ENCODE assay signal across 17 cellular contexts in genomic region chr1:228353601-228354371, GRCh38. TPM values are rescaled to one million over a fixed set of nuclear protein-coding genes. Genes with fewer than 3 reads are reported as not detected.
A peak's percentile ranks its signal among the peaks of the same experiment; 100 is the strongest.
DNase-seq lines count a peak whose midpoint lies in the region; ATAC-seq and TF ChIP-seq lines count a peak whose summit lies in the region.
"Had no signal": no experiment of that assay in that cellular context is flagged by ENCODE, and none has a peak within 500 bp of the region (broad histone marks: within the 10 kb centered on the region; RNA-seq: fewer than 3 reads in every experiment).

No MANE protein-coding gene starts in this region.

- H3K9me3 Mint-ChIP-seq in chondrocyte (ENCODE audit: low read depth): no peaks in the 10 kb centered on the region
- H3K9me3 Mint-ChIP-seq in activated CD4-positive, alpha-beta memory T cell treated with anti-CD3 and anti-CD28 coated beads for 36 hours: no peaks in the 10 kb centered on the region

- H3K79me1 ChIP-seq in mesenchymal stem cell (replicated peaks; ENCODE audit: low read length, poor library complexity, severe bottlenecking): no peaks in the 10 kb centered on the region

- POLR2A ChIA-PET in activated CD4-positive, alpha-beta memory T cell treated with anti-CD3 and anti-CD28 coated beads for 36 hours (lab: Charles Lee): no interaction called here

- H3K14ac ChIP-seq in mesenchymal stem cell (ENCODE audit: low read length in 2 of 2): no peak overlapping the region

- no peak overlapping the region for H2BK15ac ChIP-seq in mesenchymal stem cell (ENCODE audit: low read depth, poor library complexity, severe bottlenecking)

- no peaks in the 10 kb centered on the region for H3K4me1 Mint-ChIP-seq in chondrocyte (ENCODE audit: low read depth)
- no peaks in the 10 kb centered on the region for H3K4me1 Mint-ChIP-seq in activated CD4-positive, alpha-beta memory T cell treated with anti-CD3 and anti-CD28 coated beads for 36 hours (ENCODE audit: low read depth)

- no peak overlapping the region for H3K9ac ChIP-seq in mesenchymal stem cell (ENCODE audit: low read length)

- no peak for ATAC-seq in aorta (ENCODE audit: low FRiP score)
- no peak for ATAC-seq in GM21528 (IDR thresholded peaks at IDR 0.05; ENCODE audit: low FRiP score, unreplicated experiment)

- peak overlapping the region; percentile 46 for H4K8ac ChIP-seq in mesenchymal stem cell (ENCODE audit: low read length)

- WGBS in mesenchymal stem cell: 84% methylated on average over 11 of the region's 11 CpGs
- 83 to 88% methylated on average over 11 of the region's 11 CpGs for WGBS in aorta, 2 donors

- DNase-seq in cardiac muscle cell (ENCODE audit: low read depth in 1 of 2, low spot score in 1 of 2) (peak in 1 of 2 donors; percentile 30), right atrium auricular region (ENCODE audit: low spot score) (no peak), chondrocyte (ENCODE audit: low spot score) (peak; percentile 75), mesenchymal stem cell (no peak), aorta (peak; percentile 28 to 67)
- no peak for DNase-seq in activated CD4-positive, alpha-beta memory T cell treated with anti-CD3 and anti-CD28 coated beads for 36 hours
- DNase-seq: BE2C, EL, GF-D8, KBM-7, NCI-H1092 treated with DMSO at 0.1 percent for 48 hours, NCI-H1436 treated with DMSO at 0.1 percent for 48 hours, NCI-H1930, NCI-H524 treated with DMSO at 0.1 percent for 48 hours, SHP77 treated with DMSO at 0.1 percent for 48 hours had no signal

- H3K27ac Mint-ChIP-seq in chondrocyte (ENCODE audit: unreplicated experiment): no peak overlapping the region
- no peak overlapping the region for H3K27ac Mint-ChIP-seq in activated CD4-positive, alpha-beta memory T cell treated with anti-CD3 and anti-CD28 coated beads for 36 hours

- no peaks in the 10 kb centered on the region for H3K27me3 ChIP-seq in cardiac muscle cell
- H3K27me3 ChIP-seq in right atrium auricular region: no peaks in the 10 kb centered on the region
- peaks cover 12 to 36% of the 10 kb centered on the region in 2 experiments for H3K27me3 ChIP-seq in mesenchymal stem cell (ENCODE audit: control insufficient read depth in 1 of 2, insufficient read depth in 1 of 2, low read length in 2 of 2)
- H3K27me3 ChIP-seq in aorta (ENCODE audit: control insufficient read depth in 1 of 2, insufficient read depth in 2 of 2, low read length in 1 of 2): no peaks in the 10 kb centered on the region
- H3K27me3 ChIP-seq: BE2C had no signal

- H3K23ac ChIP-seq in mesenchymal stem cell (ENCODE audit: low read length in 2 of 2): no peak overlapping the region

- H3K36me3 Mint-ChIP-seq in chondrocyte (ENCODE audit: low read depth): peaks cover 3% of the 10 kb centered on the region
- H3K36me3 Mint-ChIP-seq in activated CD4-positive, alpha-beta memory T cell treated with anti-CD3 and anti-CD28 coated beads for 36 hours: no peaks in the 10 kb centered on the region

- H3K4me3 Mint-ChIP-seq in chondrocyte (ENCODE audit: unreplicated experiment): no peak overlapping the region
- H3K4me3 Mint-ChIP-seq in activated CD4-positive, alpha-beta memory T cell treated with anti-CD3 and anti-CD28 coated beads for 36 hours: no peak overlapping the region

- no peaks in the 10 kb centered on the region for H3K27me3 Mint-ChIP-seq in chondrocyte (ENCODE audit: low read depth)
- no peaks in the 10 kb centered on the region for H3K27me3 Mint-ChIP-seq in activated CD4-positive, alpha-beta memory T cell treated with anti-CD3 and anti-CD28 coated beads for 36 hours

- CTCF ChIA-PET in activated CD4-positive, alpha-beta memory T cell treated with anti-CD3 and anti-CD28 coated beads for 36 hours (lab: Charles Lee): no interaction called here

- H3K4me2 ChIP-seq in mesenchymal stem cell (ENCODE audit: low read length, poor library complexity, severe bottlenecking): no peak overlapping the region

- H3K36me3 ChIP-seq in cardiac muscle cell (peaks cover 24% of the 10 kb centered on the region), right atrium auricular region (peaks cover 46% of the 10 kb centered on the region), mesenchymal stem cell (ENCODE audit: control insufficient read depth in 1 of 2, insufficient read depth in 2 of 2, low read depth in 1 of 2, low read length in 2 of 2) (peaks cover 0 to 3% of the 10 kb centered on the region in 2 experiments), aorta (ENCODE audit: control insufficient read depth in 1 of 2, insufficient read depth in 2 of 2, low read length in 1 of 2) (no peaks in the 10 kb centered on the region)
- H3K36me3 ChIP-seq: BE2C had no signal

- no peak overlapping the region for H2BK5ac ChIP-seq in mesenchymal stem cell (ENCODE audit: low read depth, low read length, poor library complexity, severe bottlenecking)

- H3K4ac ChIP-seq in mesenchymal stem cell (ENCODE audit: low read depth in 1 of 2, low read length in 2 of 2): no peak overlapping the region

- H2AK5ac ChIP-seq in mesenchymal stem cell (ENCODE audit: low read length, severe bottlenecking): no peak overlapping the region

- H3K4me3 ChIP-seq in cardiac muscle cell (no peak overlapping the region), right atrium auricular region (no peak overlapping the region), mesenchymal stem cell (ENCODE audit: insufficient read depth in 1 of 2, low read depth in 1 of 2, low read length in 2 of 2) (no peak overlapping the region), aorta (ENCODE audit: low read length in 2 of 2) (no peak overlapping the region)
- H3K4me3 ChIP-seq: SK-N-MC had no signal

- no peak overlapping the region for H2BK12ac ChIP-seq in mesenchymal stem cell (ENCODE audit: low read length in 2 of 2)

- no peak overlapping the region for H2BK120ac ChIP-seq in mesenchymal stem cell (ENCODE audit: low read depth, low read length)

- TF ChIP-seq CTCF in cardiac muscle cell (IDR thresholded peaks at IDR 0.05; ENCODE audit: low read depth, low read length) (no peak), right atrium auricular region (IDR thresholded peaks at IDR 0.05) (no peak), chondrocyte (IDR thresholded peaks at IDR 0.05) (no peak)

- no peaks in the 10 kb centered on the region for H3K4me1 ChIP-seq in cardiac muscle cell (ENCODE audit: low read depth)
- no peaks in the 10 kb centered on the region for H3K4me1 ChIP-seq in right atrium auricular region
- H3K4me1 ChIP-seq in mesenchymal stem cell (ENCODE audit: control insufficient read depth, insufficient read depth, low read depth, low read length): no peaks in the 10 kb centered on the region
- H3K4me1 ChIP-seq in aorta (ENCODE audit: control insufficient read depth in 1 of 2, insufficient read depth in 2 of 2, low read length in 2 of 2): no peaks in the 10 kb centered on the region
- H3K4me1 ChIP-seq: BE2C had no signal

- H3K9me3 ChIP-seq in cardiac muscle cell (ENCODE audit: low read depth): no peaks in the 10 kb centered on the region
- H3K9me3 ChIP-seq in right atrium auricular region: no peaks in the 10 kb centered on the region
- H3K9me3 ChIP-seq in mesenchymal stem cell (ENCODE audit: control insufficient read depth, low read length): no peaks in the 10 kb centered on the region
- H3K9me3 ChIP-seq in aorta (ENCODE audit: control insufficient read depth, low read length): no peaks in the 10 kb centered on the region
- H3K9me3 ChIP-seq: BE2C had no signal

- H2AFZ ChIP-seq in mesenchymal stem cell (ENCODE audit: low read depth, low read length): no peak overlapping the region

- intact Hi-C loops in aorta (cut with DNase I): no loop called here
- intact Hi-C loops in activated CD4-positive, alpha-beta memory T cell treated with anti-CD3 and anti-CD28 coated beads for 36 hours (cut with micrococcal nuclease): no loop called here

- no peak overlapping the region for H4K91ac ChIP-seq in mesenchymal stem cell (ENCODE audit: low read length)

- peak overlapping the region; percentile 76 for H3K27ac ChIP-seq in cardiac muscle cell
- peak overlapping the region in 1 of 2 donors; percentile 26 for H3K27ac ChIP-seq in right atrium auricular region
- no peak overlapping the region for H3K27ac ChIP-seq in mesenchymal stem cell (ENCODE audit: low read length, poor library complexity, severe bottlenecking)
- no peak overlapping the region for H3K27ac ChIP-seq in aorta (ENCODE audit: low read depth in 1 of 2, low read length in 2 of 2)
- H3K27ac ChIP-seq: SK-N-MC had no signal

- H3K18ac ChIP-seq in mesenchymal stem cell (ENCODE audit: low read depth in 1 of 2, low read length in 2 of 2): no peak overlapping the region

RNA-seq across cellular contexts. Expression of gene TRIM11, which starts 52.8 kb away (rescaled TPM):
- total RNA-seq in cardiac muscle cell (32.4 and 43.2 TPM in 2 replicates), right atrium auricular region (1 to 10 TPM; 5.5 to 9.8 TPM), chondrocyte (16.0 to 22.4 TPM (median 20.0 TPM) in 3 replicates), aorta (10 to 100 TPM; 16.2 to 20.3 TPM)
- polyA plus RNA-seq in cardiac muscle cell (16.4 and 18.5 TPM in 2 replicates), aorta (10 to 100 TPM in 1 of 2 donors, 1 to 10 TPM in 1; 5.8 to 12.2 TPM)
- polyA plus RNA-seq in mesenchymal stem cell (2013, experiment 1 of 2): 16.3 TPM
- 15.1 TPM for polyA plus RNA-seq in mesenchymal stem cell (2013, experiment 2 of 2)
- total RNA-seq in activated CD4-positive, alpha-beta memory T cell treated with anti-CD3 and anti-CD28 coated beads for 36 hours: 10 to 100 TPM; 33.6 to 34.9 TPM

Comparison
In these comparisons a context has a peak if more than half of its experiments do, and no peak if none do; other contexts are left out.
1. DNase-seq: peak in chondrocyte (single experiment) and aorta (2 of 2); none in right atrium auricular region (single experiment), mesenchymal stem cell (single experiment) and activated CD4-positive, alpha-beta memory T cell treated with anti-CD3 and anti-CD28 coated beads for 36 hours (single experiment).